In genomic region chr17:45824475-45824874, GRCh38 we compare ENCODE assay signal across 2 cellular contexts.
TF ChIP-seq lines count a peak whose summit lies in the region.

No MANE protein-coding gene starts in this region.

TF ChIP-seq in WTC11, 78 proteins besides CTCF, POLR2A, EP300 and RAD21:
- TF ChIP-seq NFE2L1 (CRISPR knock-in tag; IDR thresholded peaks at IDR 0.05) (no peak), RELA (CRISPR knock-in tag; IDR thresholded peaks at IDR 0.05; ENCODE audit: borderline replicate concordance) (no peak), ZNF512 (CRISPR knock-in tag; IDR thresholded peaks at IDR 0.05; ENCODE audit: borderline replicate concordance) (no peak), ZNF671 (CRISPR knock-in tag; IDR thresholded peaks at IDR 0.05) (no peak), JAZF1 (CRISPR knock-in tag; IDR thresholded peaks at IDR 0.05) (no peak), ZNF232 (CRISPR knock-in tag; IDR thresholded peaks at IDR 0.05) (no peak), NR1H2 (CRISPR knock-in tag; IDR thresholded peaks at IDR 0.05) (no peak)

TF ChIP-seq in H1, 55 proteins besides CTCF, POLR2A, EP300 and RAD21:
- TF ChIP-seq BACH1 (IDR thresholded peaks at IDR 0.05; ENCODE audit: low read length), result no peak
- no peak for TF ChIP-seq TEAD4 (IDR thresholded peaks at IDR 0.05; ENCODE audit: low read depth, low read length)
- TF ChIP-seq YY1 (IDR thresholded peaks at IDR 0.05; ENCODE audit: low read depth, low read length), result 0 out of 2 replicates have a peak, but pooled peaks have one; percentile 26
- TF ChIP-seq MAX (IDR thresholded peaks at IDR 0.05), result no peak
- TF ChIP-seq CHD7 (IDR thresholded peaks at IDR 0.05; ENCODE audit: insufficient replicate concordance, low read length), result no peak
